ENCODE assay signal across 8 cellular contexts in the genomic region with DNA sequence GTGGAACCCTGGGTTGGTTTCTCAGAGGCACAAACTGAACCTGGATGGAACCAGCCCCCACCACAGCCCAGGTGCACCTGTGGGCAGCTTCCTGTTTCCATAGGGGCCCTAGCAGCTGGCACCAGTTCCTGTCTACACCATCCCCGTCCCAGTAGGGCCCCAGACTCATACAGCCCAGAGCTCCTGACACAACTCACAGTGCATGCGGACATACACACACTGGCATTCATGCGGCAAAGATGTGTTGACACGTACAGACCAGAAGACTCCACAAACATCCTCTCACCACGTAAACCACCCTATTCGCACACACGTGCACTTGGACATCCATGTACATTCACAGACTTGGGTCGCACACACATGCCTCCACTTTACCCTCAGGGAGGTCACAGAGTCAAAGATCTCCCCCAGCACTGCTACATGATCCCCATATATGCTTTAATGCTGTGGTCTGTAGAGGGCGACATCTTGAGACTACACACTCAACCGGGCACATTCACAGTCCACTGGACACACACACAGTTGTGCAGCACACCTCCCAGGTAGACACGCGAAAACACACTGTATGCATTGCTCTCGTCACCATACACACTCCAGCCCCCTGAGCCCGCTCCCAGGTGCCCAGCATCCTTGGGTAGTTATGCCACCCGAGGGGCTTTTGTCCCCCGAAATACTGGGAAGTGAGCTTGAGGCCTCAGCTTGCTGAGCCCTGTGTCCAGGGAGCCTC. TPM values are rescaled to one million over a fixed set of nuclear protein-coding genes. Genes with fewer than 3 reads are reported as not detected.
DNase-seq lines count a peak whose midpoint lies in the region; ATAC-seq and TF ChIP-seq lines count a peak whose summit lies in the region.

No MANE protein-coding gene starts in this region.

- POLR2A ChIA-PET in naive thymus-derived CD4-positive, alpha-beta T cell (lab: Charles Lee): no interaction called here

- H3K9me3 ChIP-seq in naive thymus-derived CD4-positive, alpha-beta T cell (ENCODE audit: control insufficient read depth in 2 of 3, low read length in 3 of 3): no peaks in the 10 kb centered on the region

- peaks cover 36% of the 10 kb centered on the region in 2 donors for H3K4me1 ChIP-seq in naive thymus-derived CD4-positive, alpha-beta T cell (ENCODE audit: control insufficient read depth in 2 of 2, insufficient read depth in 2 of 2, low read length in 2 of 2)

- no peaks in the 10 kb centered on the region for H3K9me3 Mint-ChIP-seq in chondrocyte (ENCODE audit: low read depth)
- H3K9me3 Mint-ChIP-seq in naive thymus-derived CD4-positive, alpha-beta T cell: no peaks in the 10 kb centered on the region

- CTCF ChIA-PET in naive thymus-derived CD4-positive, alpha-beta T cell (lab: Charles Lee): interaction anchor here (0.8 to 1.3 kb wide), 3 partner anchors 14 to 43 kb away, joined by 3 to 4 read pairs (median 3); no protein-coding TSS in a partner anchor

- peak overlapping the region; percentile 34 for H3K4me3 Mint-ChIP-seq in chondrocyte (ENCODE audit: unreplicated experiment)
- peak overlapping the region; percentile 30 to 86 (median 76) for H3K4me3 Mint-ChIP-seq in naive thymus-derived CD4-positive, alpha-beta T cell

- H3K27ac Mint-ChIP-seq in chondrocyte (ENCODE audit: unreplicated experiment): peak overlapping the region; percentile 96
- peak overlapping the region in 5 of 9 donors; percentile 5 to 82 (median 42) for H3K27ac Mint-ChIP-seq in naive thymus-derived CD4-positive, alpha-beta T cell

- peaks cover 0 to 3% of the 10 kb centered on the region in 2 donors for H3K27me3 ChIP-seq in naive thymus-derived CD4-positive, alpha-beta T cell (ENCODE audit: control insufficient read depth in 2 of 2, insufficient read depth in 2 of 2, low read length in 2 of 2)

- ATAC-seq in GM18511 (IDR thresholded peaks at IDR 0.05; ENCODE audit: unreplicated experiment): peak; percentile 62
- peak; percentile 45 for ATAC-seq in HG02852 (IDR thresholded peaks at IDR 0.05; ENCODE audit: unreplicated experiment)
- peak; percentile 47 for ATAC-seq in naive thymus-derived CD4-positive, alpha-beta T cell

- H3K27ac ChIP-seq in naive thymus-derived CD4-positive, alpha-beta T cell (ENCODE audit: low read depth, low read length): no peak overlapping the region

- no peaks in the 10 kb centered on the region for H3K36me3 ChIP-seq in naive thymus-derived CD4-positive, alpha-beta T cell (ENCODE audit: control insufficient read depth in 2 of 3, insufficient read depth in 3 of 3, low read length in 3 of 3)

- peaks cover 93% of the 10 kb centered on the region for H3K4me1 Mint-ChIP-seq in chondrocyte (ENCODE audit: low read depth)
- peaks cover 7 to 55% (median 30%) of the 10 kb centered on the region in 7 donors for H3K4me1 Mint-ChIP-seq in naive thymus-derived CD4-positive, alpha-beta T cell

- no peaks in the 10 kb centered on the region for H3K27me3 Mint-ChIP-seq in chondrocyte (ENCODE audit: low read depth)
- H3K27me3 Mint-ChIP-seq in naive thymus-derived CD4-positive, alpha-beta T cell: peaks cover 0 to 4% (median 3%) of the 10 kb centered on the region in 5 donors

- H3K4me3 ChIP-seq in AG09309 (ENCODE audit: control insufficient read depth, low read depth, low read length): no peak overlapping the region
- peak overlapping the region; percentile 46 for H3K4me3 ChIP-seq in naive thymus-derived CD4-positive, alpha-beta T cell (ENCODE audit: low read length)

- intact Hi-C loops in naive thymus-derived CD4-positive, alpha-beta T cell (cut with micrococcal nuclease): no loop called here

- TF ChIP-seq CTCF in AG09309 (IDR thresholded peaks at IDR 0.05; ENCODE audit: control insufficient read depth, insufficient read depth, low read depth, low read length, missing control alignments): peak; percentile 28
- peak; percentile 75 for TF ChIP-seq CTCF in chondrocyte (IDR thresholded peaks at IDR 0.05)

- H3K36me3 Mint-ChIP-seq in chondrocyte (ENCODE audit: low read depth): peaks cover 3% of the 10 kb centered on the region
- H3K36me3 Mint-ChIP-seq in naive thymus-derived CD4-positive, alpha-beta T cell: no peaks in the 10 kb centered on the region

- DNase-seq in AG09309 (ENCODE audit: low read depth) (no peak), NCI-H526 (lab: John Stamatoyannopoulos, UW) (peak; percentile 80 to 87), chondrocyte (ENCODE audit: low spot score) (no peak), DMS 273 (lab: John Stamatoyannopoulos, UW; ENCODE audit: unreplicated experiment) (no peak)
- no peak for DNase-seq in naive thymus-derived CD4-positive, alpha-beta T cell
- DNase-seq in activated effector memory CD4-positive, alpha-beta T cell treated with Interleukin-2 at 50 U/mL for 16 hours: no peak

RNA-seq across cellular contexts. Expression of gene CXXC5, which starts 22.4 kb away (rescaled TPM):
- total RNA-seq in chondrocyte: 144 to 193 TPM (median 145 TPM) in 3 replicates
- total RNA-seq in naive thymus-derived CD4-positive, alpha-beta T cell: 10 to 100 TPM in 1 of 5 experiments, 1 to 10 TPM in 3, under 1 TPM in 1; 0.73 to 21.4 (median 3.5) TPM
- 1 to 10 TPM; 1.7 to 2.2 TPM for polyA plus RNA-seq in naive thymus-derived CD4-positive, alpha-beta T cell

Comparison
In these comparisons a context has a peak if more than half of its experiments do, and no peak if none do; other contexts are left out.
1. DNase-seq: peak in NCI-H526 (2 of 2); none in AG09309 (single experiment), chondrocyte (single experiment), naive thymus-derived CD4-positive, alpha-beta T cell (0 of 9), DMS 273 (single experiment) and activated effector memory CD4-positive, alpha-beta T cell treated with Interleukin-2 at 50 U/mL for 16 hours (single experiment).
2. Peak in every context shown above with its lines, with median percentiles within 50 percentile points of each other: ATAC-seq.